ENCODE assay signal across 24 cellular contexts in genomic region chr18:78936251-78937005, GRCh38. TPM values are rescaled to one million over a fixed set of nuclear protein-coding genes. Genes with fewer than 3 reads are reported as not detected.
"Had no signal": no experiment of that assay in that cellular context is flagged by ENCODE, and none has a peak within 500 bp of the region (broad histone marks: within the 10 kb centered on the region; RNA-seq: fewer than 3 reads in every experiment).

No MANE protein-coding gene starts in this region.

- H3K36me3 ChIP-seq: MG63, SJSA1 had no signal

- H3K4me3 ChIP-seq: MG63, SJSA1, SK-N-MC had no signal

- DNase-seq: IMR-90, Karpas-422, KG1, MG63, NCI-H1092, NCI-H1105 treated with DMSO at 0.1 percent for 48 hours, NCI-H1417 treated with DMSO at 0.1 percent for 48 hours, NCI-H146, NCI-H1694 treated with DMSO at 0.1 percent for 48 hours, NCI-H1930, NCI-H2081, NCI-H2107, NCI-H2227 treated with DMSO at 0.1 percent for 48 hours, NCI-H510A, NCI-H524 treated with DMSO at 0.1 percent for 48 hours, NCI-H69, NCI-H774, Right ventricle myocardium superior, RPMI8226, SIG-M5 had no signal

- H3K4me1 ChIP-seq: SJSA1 had no signal

- H3K27me3 ChIP-seq: MG63, SJSA1 had no signal

- H3K27ac ChIP-seq: SJSA1, SK-N-MC had no signal

- H3K9me3 ChIP-seq: MG63 had no signal

RNA-seq across cellular contexts. Expression of gene SALL3, which starts 43.2 kb away (rescaled TPM):
- total RNA-seq: HepG2, HT1080, IMR-90 had no signal
